Comparison of ENCODE assay signal across 25 cellular contexts in the genomic region with DNA sequence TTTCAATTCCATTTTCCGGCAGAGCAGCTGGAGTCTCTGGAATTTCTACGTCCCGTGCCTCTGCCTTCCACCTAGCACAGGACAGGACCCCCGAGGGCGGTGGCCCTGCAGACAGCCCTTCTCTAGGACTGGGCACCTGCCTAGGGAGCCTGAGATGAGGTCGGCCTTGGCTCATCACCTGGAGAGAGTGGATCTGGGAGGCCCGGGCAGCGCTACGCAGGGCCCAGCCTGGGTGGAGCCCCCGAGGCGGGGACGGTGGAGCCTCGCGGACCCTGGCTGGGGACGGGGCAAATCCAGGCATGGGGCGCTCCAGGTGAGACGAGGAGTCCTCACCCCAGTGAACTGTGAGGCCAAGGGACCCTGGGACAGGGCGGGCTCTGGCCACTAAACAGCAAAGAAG.
DNase-seq lines count a peak whose midpoint lies in the region; ATAC-seq and TF ChIP-seq lines count a peak whose summit lies in the region.
"Had no signal": no experiment of that assay in that cellular context is flagged by ENCODE, and none has a peak within 500 bp of the region (broad histone marks: within the 10 kb centered on the region; RNA-seq: fewer than 3 reads in every experiment).

No MANE protein-coding gene starts in this region.

- no peaks in the 10 kb centered on the region for H3K9me3 ChIP-seq in PC-9 (ENCODE audit: insufficient read depth, low read depth)
- H3K9me3 ChIP-seq in lower lobe of right lung = no peaks in the 10 kb centered on the region
- H3K9me3 ChIP-seq: SJCRH30 had no signal

- no peak; the same call in 2 of the 3 replicates for ATAC-seq in GM23338
- ATAC-seq in lower lobe of right lung = peak; percentile 21 to 39
- ATAC-seq in stimulated activated memory B cell treated with anti-CD40 and anti-IgM and Interleukin-4, amounts not matched to agents 10 μg/mL and 1 μg/mL and 100 μg/mL, for 72 hours = peak; percentile 70
- no peak for ATAC-seq in HG03135 (IDR thresholded peaks at IDR 0.05; ENCODE audit: unreplicated experiment)
- no peak for ATAC-seq in HG03457 (IDR thresholded peaks at IDR 0.05; ENCODE audit: unreplicated experiment)
- ATAC-seq: PC-3, Right ventricle myocardium inferior had no signal

- H3K27me3 ChIP-seq in GM23338 (ENCODE audit: insufficient read depth) (no peaks in the 10 kb centered on the region), PC-9 (ENCODE audit: insufficient read depth, low read depth) (peaks cover 33% of the 10 kb centered on the region), lower lobe of right lung (ENCODE audit: low read depth) (no peaks in the 10 kb centered on the region)
- H3K27me3 ChIP-seq: SJCRH30 had no signal

- peaks cover 3% of the 10 kb centered on the region; the same call in 1 of the 2 replicates for H3K9me2 ChIP-seq in GM23338 (ENCODE audit: insufficient read depth)
- H3K9me2 ChIP-seq in PC-9 (ENCODE audit: insufficient read depth) = no peaks in the 10 kb centered on the region; the same call in 1 of the 2 replicates

- H3K4me3 ChIP-seq in GM23338 (no peak overlapping the region), PC-9 (no peak overlapping the region), lower lobe of right lung (no peak overlapping the region)
- H3K4me3 ChIP-seq: SJCRH30 had no signal

- H3K27ac Mint-ChIP-seq in GM23338 = no peak overlapping the region
- no peak overlapping the region for H3K27ac Mint-ChIP-seq in stimulated activated memory B cell treated with anti-CD40 and anti-IgM and Interleukin-4, amounts not matched to agents 10 μg/mL and 1 μg/mL and 100 μg/mL, for 72 hours
- H3K27ac Mint-ChIP-seq: CD4-positive, alpha-beta memory T cell had no signal

- intact Hi-C loops in PC-9 (cut with micrococcal nuclease; ENCODE audit: unreplicated experiment) = no loop called here
- intact Hi-C loops in lower lobe of right lung (cut with DNase I) = no loop called here

- H3K27ac ChIP-seq in GM23338 (ENCODE audit: low read depth) (no peak overlapping the region), PC-9 (no peak overlapping the region), lower lobe of right lung (no peak overlapping the region)
- H3K27ac ChIP-seq: SJCRH30 had no signal

- H3F3A ChIP-seq in GM23338 (replicated peaks; ENCODE audit: low read depth) = no peaks in the 10 kb centered on the region
- H3F3A ChIP-seq in PC-9 (ENCODE audit: insufficient read depth, low read depth) = no peaks in the 10 kb centered on the region

- no peak overlapping the region for H3K4me2 ChIP-seq in GM23338
- H3K4me2 ChIP-seq in PC-9 = no peak overlapping the region

- DNase-seq in GM23338 (ENCODE audit: low spot score) = no peak
- DNase-seq in PC-9 = no peak
- no peak for DNase-seq in lower lobe of right lung
- no peak for DNase-seq in activated effector memory CD4-positive, alpha-beta T cell treated with Interleukin-2 at 50 U/mL for 16 hours
- DNase-seq in ecto neural progenitor cell (ENCODE audit: low spot score) = no peak
- DNase-seq: C1 segment of cervical spinal cord; CD4-positive, alpha-beta memory T cell; COR-L47; GOT3; HCEC 1CT; KBM-7; MV-4-11; NCI-H1105 treated with DMSO at 0.1 percent for 48 hours; NCI-H146; NCI-H1930; NCI-H2107; NCI-H524 treated with DMSO at 0.1 percent for 48 hours; NCI-H774; NK-92 treated with Interleukin-12 subunit alpha and Interleukin-12 subunit beta, amount 100 ng/mL, for 24 hours; PC-3; SJCRH30 had no signal

- no peak overlapping the region for H3K4me3 Mint-ChIP-seq in GM23338
- H3K4me3 Mint-ChIP-seq in stimulated activated memory B cell treated with anti-CD40 and anti-IgM and Interleukin-4, amounts not matched to agents 10 μg/mL and 1 μg/mL and 100 μg/mL, for 72 hours = no peak overlapping the region
- H3K4me3 Mint-ChIP-seq: CD4-positive, alpha-beta memory T cell had no signal

- CTCF ChIA-PET in PC-9 (lab: Charles Lee) = no interaction called here

- no peaks in the 10 kb centered on the region for H3K27me3 Mint-ChIP-seq in GM23338 (ENCODE audit: insufficient read depth, low read depth, poor library complexity)
- H3K27me3 Mint-ChIP-seq in stimulated activated memory B cell treated with anti-CD40 and anti-IgM and Interleukin-4, amounts not matched to agents 10 μg/mL and 1 μg/mL and 100 μg/mL, for 72 hours = no peaks in the 10 kb centered on the region

- H4K20me1 ChIP-seq in GM23338 (replicated peaks; ENCODE audit: insufficient read depth) (no peaks in the 10 kb centered on the region), PC-9 (ENCODE audit: insufficient read depth) (no peaks in the 10 kb centered on the region)

- H3K36me3 Mint-ChIP-seq in GM23338 (ENCODE audit: low read depth) = no peaks in the 10 kb centered on the region
- no peaks in the 10 kb centered on the region for H3K36me3 Mint-ChIP-seq in stimulated activated memory B cell treated with anti-CD40 and anti-IgM and Interleukin-4, amounts not matched to agents 10 μg/mL and 1 μg/mL and 100 μg/mL, for 72 hours
- H3K36me3 Mint-ChIP-seq: CD4-positive, alpha-beta memory T cell had no signal

- POLR2A ChIA-PET in PC-9 (lab: Charles Lee; ENCODE audit: unreplicated experiment) = no interaction called here

- H3K79me2 ChIP-seq in GM23338 (replicated peaks; ENCODE audit: insufficient read depth) = no peaks in the 10 kb centered on the region
- H3K79me2 ChIP-seq in PC-9 (ENCODE audit: low read depth) = no peaks in the 10 kb centered on the region

- H3K4me1 ChIP-seq in GM23338 (ENCODE audit: insufficient read depth) = no peaks in the 10 kb centered on the region
- H3K4me1 ChIP-seq in PC-9 (replicated peaks; ENCODE audit: insufficient read depth) = no peaks in the 10 kb centered on the region
- no peaks in the 10 kb centered on the region for H3K4me1 ChIP-seq in lower lobe of right lung
- H3K4me1 ChIP-seq: SJCRH30 had no signal

- H2AFZ ChIP-seq in GM23338 (peak overlapping the region; percentile 80; the same call in 1 of the 2 replicates), PC-9 (peak overlapping the region; percentile 9; the same call in 1 of the 2 replicates)

- H3K9me3 Mint-ChIP-seq in GM23338 = no peaks in the 10 kb centered on the region
- H3K9me3 Mint-ChIP-seq in stimulated activated memory B cell treated with anti-CD40 and anti-IgM and Interleukin-4, amounts not matched to agents 10 μg/mL and 1 μg/mL and 100 μg/mL, for 72 hours = no peaks in the 10 kb centered on the region

- TF ChIP-seq CTCF in GM23338 (conservative IDR thresholded peaks at IDR 0.05; ENCODE audit: low read depth in 2 of 2) = no peak
- no peak for TF ChIP-seq CTCF in PC-9 (conservative IDR thresholded peaks at IDR 0.05)
- TF ChIP-seq CTCF in lower lobe of right lung (IDR thresholded peaks at IDR 0.05) = no peak

- H3K4me1 Mint-ChIP-seq in GM23338 = no peaks in the 10 kb centered on the region
- no peaks in the 10 kb centered on the region for H3K4me1 Mint-ChIP-seq in stimulated activated memory B cell treated with anti-CD40 and anti-IgM and Interleukin-4, amounts not matched to agents 10 μg/mL and 1 μg/mL and 100 μg/mL, for 72 hours
- H3K4me1 Mint-ChIP-seq: CD4-positive, alpha-beta memory T cell had no signal

- H3K36me3 ChIP-seq in GM23338 (ENCODE audit: insufficient read depth) (no peaks in the 10 kb centered on the region), PC-9 (ENCODE audit: low read depth) (no peaks in the 10 kb centered on the region), lower lobe of right lung (no peaks in the 10 kb centered on the region)
- H3K36me3 ChIP-seq: SJCRH30 had no signal

- no TSS peak for BruUV-seq in PC-9 (replicated peaks; lab: Mats Ljungman, UMichigan)

TF ChIP-seq in GM23338, 12 proteins besides CTCF, POLR2A, EP300 and RAD21 (continues in another document):
- TF ChIP-seq NANOG (IDR thresholded peaks at IDR 0.05; ENCODE audit: borderline replicate concordance) (no peak), JUNB (IDR thresholded peaks at IDR 0.05; ENCODE audit: unreplicated experiment) (no peak), ZNF114 (CRISPR knock-in tag; IDR thresholded peaks at IDR 0.05) (no peak), POLR2AphosphoS5 (IDR thresholded peaks at IDR 0.05; ENCODE audit: low read depth) (no peak)
- TF ChIP-seq, protein P1, sequence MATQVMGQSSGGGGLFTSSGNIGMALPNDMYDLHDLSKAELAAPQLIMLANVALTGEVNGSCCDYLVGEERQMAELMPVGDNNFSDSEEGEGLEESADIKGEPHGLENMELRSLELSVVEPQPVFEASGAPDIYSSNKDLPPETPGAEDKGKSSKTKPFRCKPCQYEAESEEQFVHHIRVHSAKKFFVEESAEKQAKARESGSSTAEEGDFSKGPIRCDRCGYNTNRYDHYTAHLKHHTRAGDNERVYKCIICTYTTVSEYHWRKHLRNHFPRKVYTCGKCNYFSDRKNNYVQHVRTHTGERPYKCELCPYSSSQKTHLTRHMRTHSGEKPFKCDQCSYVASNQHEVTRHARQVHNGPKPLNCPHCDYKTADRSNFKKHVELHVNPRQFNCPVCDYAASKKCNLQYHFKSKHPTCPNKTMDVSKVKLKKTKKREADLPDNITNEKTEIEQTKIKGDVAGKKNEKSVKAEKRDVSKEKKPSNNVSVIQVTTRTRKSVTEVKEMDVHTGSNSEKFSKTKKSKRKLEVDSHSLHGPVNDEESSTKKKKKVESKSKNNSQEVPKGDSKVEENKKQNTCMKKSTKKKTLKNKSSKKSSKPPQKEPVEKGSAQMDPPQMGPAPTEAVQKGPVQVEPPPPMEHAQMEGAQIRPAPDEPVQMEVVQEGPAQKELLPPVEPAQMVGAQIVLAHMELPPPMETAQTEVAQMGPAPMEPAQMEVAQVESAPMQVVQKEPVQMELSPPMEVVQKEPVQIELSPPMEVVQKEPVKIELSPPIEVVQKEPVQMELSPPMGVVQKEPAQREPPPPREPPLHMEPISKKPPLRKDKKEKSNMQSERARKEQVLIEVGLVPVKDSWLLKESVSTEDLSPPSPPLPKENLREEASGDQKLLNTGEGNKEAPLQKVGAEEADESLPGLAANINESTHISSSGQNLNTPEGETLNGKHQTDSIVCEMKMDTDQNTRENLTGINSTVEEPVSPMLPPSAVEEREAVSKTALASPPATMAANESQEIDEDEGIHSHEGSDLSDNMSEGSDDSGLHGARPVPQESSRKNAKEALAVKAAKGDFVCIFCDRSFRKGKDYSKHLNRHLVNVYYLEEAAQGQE (IDR thresholded peaks at IDR 0.05; ENCODE audit: unreplicated experiment) = no peak

Comparison
In these comparisons a context has a peak if more than half of its experiments do, and no peak if none do; other contexts are left out.
1. ATAC-seq: peak in lower lobe of right lung (2 of 2) and stimulated activated memory B cell treated with anti-CD40 and anti-IgM and Interleukin-4, amounts not matched to agents 10 μg/mL and 1 μg/mL and 100 μg/mL, for 72 hours (single experiment); none in GM23338 (single experiment), HG03135 (single experiment) and HG03457 (single experiment).